9 cellular contexts compared by ENCODE assay signal in genomic region chr14:59897757-59898383, GRCh38. TPM values are rescaled to one million over a fixed set of nuclear protein-coding genes. Genes with fewer than 3 reads are reported as not detected.
DNase-seq lines count a peak whose midpoint lies in the region; ATAC-seq and TF ChIP-seq lines count a peak whose summit lies in the region.
"Had no signal": no experiment of that assay in that cellular context is flagged by ENCODE, and none has a peak within 500 bp of the region (broad histone marks: within the 10 kb centered on the region; RNA-seq: fewer than 3 reads in every experiment).

No MANE protein-coding gene starts in this region.

- no peaks in the 10 kb centered on the region for H3F3A ChIP-seq in PC-9 (ENCODE audit: insufficient read depth, low read depth)

- CTCF ChIA-PET in PC-9 (lab: Charles Lee): interaction anchor here (1.0 kb wide), 1 partner anchor 875 kb away, joined by 5 read pairs; no protein-coding TSS in a partner anchor

- H2AFZ ChIP-seq in PC-9: no peak overlapping the region

- no TSS peak for BruUV-seq in PC-9 (replicated peaks; lab: Mats Ljungman, UMichigan)

- H3K27ac ChIP-seq in PC-9: no peak overlapping the region

- POLR2A ChIA-PET in PC-9 (lab: Charles Lee; ENCODE audit: unreplicated experiment): no interaction called here

- H3K79me2 ChIP-seq in PC-9 (ENCODE audit: low read depth): no peaks in the 10 kb centered on the region

- H3K9me3 ChIP-seq in PC-9 (ENCODE audit: insufficient read depth, low read depth): no peaks in the 10 kb centered on the region

- H3K4me3 ChIP-seq in PC-9: no peak overlapping the region

- no peaks in the 10 kb centered on the region for H3K36me3 ChIP-seq in PC-9 (ENCODE audit: low read depth)

- H3K9me2 ChIP-seq in PC-9 (ENCODE audit: insufficient read depth): no peaks in the 10 kb centered on the region

- DNase-seq in EH (ENCODE audit: low read depth) (peak; percentile 7), PC-9 (peak in 1 of 2 experiments; percentile 14), globus pallidus (ENCODE audit: low spot score) (peak; percentile 57), superior temporal gyrus (ENCODE audit: extremely low spot score) (peak; percentile 68)

- no peak overlapping the region for H3K4me2 ChIP-seq in PC-9

- no peaks in the 10 kb centered on the region for H4K20me1 ChIP-seq in PC-9 (ENCODE audit: insufficient read depth)

- ATAC-seq in HG03280 (IDR thresholded peaks at IDR 0.05; ENCODE audit: unreplicated experiment) (peak; percentile 50), HG02798 (IDR thresholded peaks at IDR 0.05; ENCODE audit: poor library complexity, unreplicated experiment) (no peak), GM21526 (IDR thresholded peaks at IDR 0.05; ENCODE audit: low FRiP score, unreplicated experiment) (no peak), HG02973 (IDR thresholded peaks at IDR 0.05; ENCODE audit: unreplicated experiment) (no peak)

- no peaks in the 10 kb centered on the region for H3K27me3 ChIP-seq in PC-9 (ENCODE audit: insufficient read depth, low read depth)

- H3K4me1 ChIP-seq in PC-9 (replicated peaks; ENCODE audit: insufficient read depth): no peaks in the 10 kb centered on the region

- TF ChIP-seq CTCF in PC-9 (conservative IDR thresholded peaks at IDR 0.05): peak; percentile 71

- intact Hi-C loops in PC-9 (cut with micrococcal nuclease; ENCODE audit: unreplicated experiment): no loop called here

RNA-seq across cellular contexts. Expression of gene LRRC9, which starts 22.1 kb away (rescaled TPM):
- not detected in 2 replicates for total RNA-seq in PC-9 (2021)
- total RNA-seq: glomerular endothelial cell had no signal

RNA-seq across cellular contexts. Expression of gene RTN1, which starts 27.3 kb away (rescaled TPM):
- total RNA-seq in PC-9 (2021): not detected in 2 replicates
